14 cellular contexts compared by ENCODE assay signal in genomic region chr14:22481546-22481945, GRCh38.
DNase-seq lines count a peak whose midpoint lies in the region; ATAC-seq and TF ChIP-seq lines count a peak whose summit lies in the region.
"Had no signal": no experiment of that assay in that cellular context is flagged by ENCODE, and none has a peak within 500 bp of the region (broad histone marks: within the 10 kb centered on the region; RNA-seq: fewer than 3 reads in every experiment).

No MANE protein-coding gene starts in this region.

- H3K27ac ChIP-seq in OCI-LY3 (ENCODE audit: low read length) (no peak overlapping the region), mammary epithelial cell (ENCODE audit: insufficient read depth, low read depth, low read length) (no peak overlapping the region)

- H3K36me3 Mint-ChIP-seq in activated T-cell treated with anti-CD3 and anti-CD28 coated beads, Interleukin-2, amount 50 U/mL, for 72 hours (ENCODE audit: insufficient read depth in 2 of 2): peaks cover 3 to 10% of the 10 kb centered on the region in 2 donors
- H3K36me3 Mint-ChIP-seq in stimulated activated naive B cell treated with anti-CD40 and anti-IgM and Interleukin-4, amounts not matched to agents 10 μg/mL and 1 μg/mL and 100 μg/mL, for 72 hours: peaks cover 0 to 12% of the 10 kb centered on the region in 2 donors

- no peak for TF ChIP-seq CTCF in OCI-LY3 (IDR thresholded peaks at IDR 0.05; ENCODE audit: low read depth, low read length)
- no peak for TF ChIP-seq CTCF in mammary epithelial cell (conservative IDR thresholded peaks at IDR 0.05 in 1 of 2, IDR thresholded peaks at IDR 0.05 in 1 of 2; ENCODE audit: extremely low read depth in 1 of 2, insufficient read depth in 1 of 2, low read depth in 1 of 2, low read length in 2 of 2)

- in situ Hi-C loops in mammary epithelial cell (cut with MboI; ENCODE audit: low sequenced_read_pairs in 2 of 2): no loop called here

- no peak for DNase-seq in activated T-cell treated with anti-CD3 and anti-CD28 coated beads, Interleukin-2, amount 50 U/mL, for 72 hours
- DNase-seq in activated T-cell treated with anti-CD3 and anti-CD28 coated beads for 4 hours: no peak
- DNase-seq in cerebellar cortex (ENCODE audit: low spot score): peak; percentile 52
- no peak for DNase-seq in stimulated activated naive B cell treated with anti-CD40 and anti-IgM and Interleukin-4, amounts not matched to agents 10 μg/mL and 1 μg/mL and 100 μg/mL, for 72 hours
- DNase-seq in NCI-H774 (lab: John Stamatoyannopoulos, UW): no peak
- no peak for DNase-seq in mammary epithelial cell
- DNase-seq in middle frontal gyrus (ENCODE audit: extremely low spot score, low spot score): no peak
- DNase-seq: anterior cingulate cortex, DMS79, Karpas-422, NCI-H146, NCI-H510A, transverse colon had no signal

- H3K36me3 ChIP-seq in OCI-LY3 (replicated peaks; ENCODE audit: low read depth, low read length) (no peaks in the 10 kb centered on the region), mammary epithelial cell (ENCODE audit: insufficient read depth, low read length) (no peaks in the 10 kb centered on the region)
- H3K36me3 ChIP-seq: transverse colon had no signal

- no peaks in the 10 kb centered on the region for H3K9me3 Mint-ChIP-seq in activated T-cell treated with anti-CD3 and anti-CD28 coated beads, Interleukin-2, amount 50 U/mL, for 72 hours
- H3K9me3 Mint-ChIP-seq in stimulated activated naive B cell treated with anti-CD40 and anti-IgM and Interleukin-4, amounts not matched to agents 10 μg/mL and 1 μg/mL and 100 μg/mL, for 72 hours: no peaks in the 10 kb centered on the region

- WGBS in mammary epithelial cell (ENCODE audit: low coverage, missing lambda C conversion rate): 91% methylated on average over 4 of the region's 4 CpGs

- H4K20me1 ChIP-seq in OCI-LY3 (ENCODE audit: insufficient read depth, low read length) (no peaks in the 10 kb centered on the region), mammary epithelial cell (ENCODE audit: insufficient read depth, low read length) (no peaks in the 10 kb centered on the region)

- no peak for ATAC-seq in activated T-cell treated with anti-CD3 and anti-CD28 coated beads, Interleukin-2, amount 50 U/mL, for 72 hours (replicated peaks in 1 of 2)
- ATAC-seq in stimulated activated naive B cell treated with anti-CD40 and anti-IgM and Interleukin-4, amounts not matched to agents 10 μg/mL and 1 μg/mL and 100 μg/mL, for 72 hours (replicated peaks): no peak

- H3K4me3 ChIP-seq in OCI-LY3 (ENCODE audit: low read length): no peak overlapping the region
- no peak overlapping the region for H3K4me3 ChIP-seq in mammary epithelial cell (replicated peaks in 1 of 3; ENCODE audit: insufficient read depth in 1 of 3, low read depth in 2 of 3, low read length in 3 of 3)
- H3K4me3 ChIP-seq: transverse colon had no signal

- H3K9ac ChIP-seq in OCI-LY3 (ENCODE audit: low read length): no peak overlapping the region; the same call in 1 of the 2 replicates
- H3K9ac ChIP-seq in mammary epithelial cell (ENCODE audit: insufficient read depth, low read length): no peak overlapping the region

- H3K4me1 ChIP-seq in OCI-LY3 (ENCODE audit: low read length) (peaks cover 97% of the 10 kb centered on the region), mammary epithelial cell (ENCODE audit: insufficient read depth, low read length) (no peaks in the 10 kb centered on the region)

- no peaks in the 10 kb centered on the region for H3K4me1 Mint-ChIP-seq in activated T-cell treated with anti-CD3 and anti-CD28 coated beads, Interleukin-2, amount 50 U/mL, for 72 hours (ENCODE audit: low read depth)
- H3K4me1 Mint-ChIP-seq in stimulated activated naive B cell treated with anti-CD40 and anti-IgM and Interleukin-4, amounts not matched to agents 10 μg/mL and 1 μg/mL and 100 μg/mL, for 72 hours: peaks cover 51 to 93% of the 10 kb centered on the region in 2 donors

- H3K27ac Mint-ChIP-seq in activated T-cell treated with anti-CD3 and anti-CD28 coated beads, Interleukin-2, amount 50 U/mL, for 72 hours: peak overlapping the region; percentile 95
- peak overlapping the region; percentile 79 for H3K27ac Mint-ChIP-seq in stimulated activated naive B cell treated with anti-CD40 and anti-IgM and Interleukin-4, amounts not matched to agents 10 μg/mL and 1 μg/mL and 100 μg/mL, for 72 hours

- peak overlapping the region; percentile 62 for H2AFZ ChIP-seq in OCI-LY3 (ENCODE audit: low read depth, low read length)
- H2AFZ ChIP-seq in mammary epithelial cell (ENCODE audit: low read depth, low read length): no peak overlapping the region

- BruUV-seq in mammary epithelial cell (replicated peaks; lab: Mats Ljungman, UMichigan): no TSS peak

- intact Hi-C loops in mammary epithelial cell (cut with micrococcal nuclease): no loop called here

- H3K27me3 Mint-ChIP-seq in activated T-cell treated with anti-CD3 and anti-CD28 coated beads, Interleukin-2, amount 50 U/mL, for 72 hours (ENCODE audit: low read depth): no peaks in the 10 kb centered on the region
- no peaks in the 10 kb centered on the region for H3K27me3 Mint-ChIP-seq in stimulated activated naive B cell treated with anti-CD40 and anti-IgM and Interleukin-4, amounts not matched to agents 10 μg/mL and 1 μg/mL and 100 μg/mL, for 72 hours

- H3K4me3 Mint-ChIP-seq in activated T-cell treated with anti-CD3 and anti-CD28 coated beads, Interleukin-2, amount 50 U/mL, for 72 hours: peak overlapping the region; percentile 72 to 88
- H3K4me3 Mint-ChIP-seq in stimulated activated naive B cell treated with anti-CD40 and anti-IgM and Interleukin-4, amounts not matched to agents 10 μg/mL and 1 μg/mL and 100 μg/mL, for 72 hours: peak overlapping the region; percentile 39 to 72

- H3K27me3 ChIP-seq in OCI-LY3 (ENCODE audit: low read depth, low read length) (no peaks in the 10 kb centered on the region), mammary epithelial cell (ENCODE audit: insufficient read depth, low read length) (no peaks in the 10 kb centered on the region)
- H3K27me3 ChIP-seq: transverse colon had no signal

- H3K79me2 ChIP-seq in OCI-LY3 (ENCODE audit: low read length) (no peaks in the 10 kb centered on the region), mammary epithelial cell (ENCODE audit: insufficient read depth, low read length) (no peaks in the 10 kb centered on the region)

- H3K4me2 ChIP-seq in OCI-LY3 (ENCODE audit: low read length) (peak overlapping the region; percentile 3; the same call in 1 of the 2 replicates), mammary epithelial cell (ENCODE audit: insufficient read depth, low read depth, low read length) (no peak overlapping the region)

- H3K9me3 ChIP-seq in OCI-LY3 (ENCODE audit: insufficient read depth, low read length) (no peaks in the 10 kb centered on the region), mammary epithelial cell (replicated peaks; ENCODE audit: insufficient read depth, low read length) (no peaks in the 10 kb centered on the region)
- H3K9me3 ChIP-seq: transverse colon had no signal

- dilution Hi-C loops in mammary epithelial cell (cut with HindIII; ENCODE audit: low sequenced_read_pairs): no loop called here

- CTCF ChIA-PET in mammary epithelial cell (lab: Charles Lee; ENCODE audit: low non-redundant PET): no interaction called here
